In the genomic region with DNA sequence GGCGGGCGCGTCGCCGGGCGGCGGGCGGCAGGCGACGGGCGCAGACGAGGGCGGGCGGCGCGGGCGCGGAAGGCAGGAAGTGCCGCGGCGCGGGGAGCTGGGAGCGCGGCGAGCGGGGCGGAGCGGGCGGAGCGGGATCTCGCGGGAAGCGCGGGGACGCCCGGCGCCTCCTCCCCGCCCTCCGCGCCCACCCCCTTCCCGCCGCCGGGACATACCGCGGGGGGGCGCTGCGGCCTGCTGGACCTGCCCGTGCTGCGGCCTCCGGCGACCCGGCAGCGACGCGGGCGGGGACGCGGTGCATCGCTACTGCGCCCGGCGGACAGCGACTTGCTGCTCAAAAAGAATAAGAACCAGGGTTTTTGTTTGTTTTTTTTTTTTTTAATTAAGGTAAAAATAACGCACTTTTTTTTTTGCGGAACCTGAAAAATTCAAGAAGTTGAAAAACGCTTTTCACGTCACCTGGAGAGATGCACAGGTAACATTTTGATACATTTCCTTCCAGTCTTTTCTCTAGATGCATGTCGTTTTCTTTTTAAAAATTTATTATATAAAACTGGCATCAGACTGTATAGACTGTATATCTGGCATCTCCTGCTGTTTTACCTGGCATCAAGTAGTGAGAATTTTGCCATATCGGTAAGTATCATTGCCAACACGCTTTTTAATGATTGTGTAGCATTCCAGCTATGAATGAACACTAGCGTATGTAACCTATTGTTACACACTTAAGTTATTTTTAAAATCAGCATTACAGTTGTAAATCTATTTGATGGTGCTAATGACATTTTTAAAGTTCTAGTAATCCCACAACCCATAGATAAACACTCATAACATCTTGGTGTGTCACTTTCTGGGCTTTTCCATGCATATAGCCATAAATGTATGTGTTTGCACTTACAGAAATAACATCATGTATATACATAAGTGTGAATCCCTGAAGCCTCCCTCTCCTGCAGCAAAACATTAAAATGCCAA, we compare ENCODE assay signal across 1 cellular context.
TF ChIP-seq lines count a peak whose summit lies in the region.

TSS of gene CENPB (minus strand) at position 76 of the 975 bp plus-strand sequence. CDS start 257 bp downstream, outside the sequence.

TF ChIP-seq in HepG2, 621 proteins besides CTCF, POLR2A, EP300 and RAD21 (continued from another document and continues in another):
- TF ChIP-seq ZNF639 (CRISPR knock-in tag; conservative IDR thresholded peaks at IDR 0.05) (peak; percentile 69; the same call in 1 of the 2 replicates), KLF11 (CRISPR knock-in tag; IDR thresholded peaks at IDR 0.05) (no peak), PRPF4 (IDR thresholded peaks at IDR 0.05; ENCODE audit: low read depth, low read length, poor library complexity, severe bottlenecking) (no peak), ZBTB3 (CRISPR knock-in tag; IDR thresholded peaks at IDR 0.05; ENCODE audit: borderline replicate concordance, low read depth) (no peak), CHD4 (IDR thresholded peaks at IDR 0.05; ENCODE audit: borderline replicate concordance, low read length) (no peak), NR2F1 (CRISPR knock-in tag; IDR thresholded peaks at IDR 0.05) (no peak), GABPB1 (CRISPR knock-in tag; IDR thresholded peaks at IDR 0.05) (peak; percentile 68), PHB2 (IDR thresholded peaks at IDR 0.05; ENCODE audit: partially characterized antibody) (no peak), ZFP36L1 (CRISPR knock-in tag; IDR thresholded peaks at IDR 0.05) (no peak; the same call in 1 of the 2 replicates), IKZF4 (CRISPR knock-in tag; IDR thresholded peaks at IDR 0.05; ENCODE audit: borderline replicate concordance, low read depth, not compliant biosample characterization) (no peak), HOXA5 (CRISPR knock-in tag; IDR thresholded peaks at IDR 0.05) (no peak), ZNF781 (CRISPR knock-in tag; IDR thresholded peaks at IDR 0.05; ENCODE audit: borderline replicate concordance, not compliant biosample characterization) (no peak), AHDC1 (CRISPR knock-in tag; IDR thresholded peaks at IDR 0.05; ENCODE audit: borderline replicate concordance) (no peak), GLI4 (CRISPR knock-in tag; IDR thresholded peaks at IDR 0.05; ENCODE audit: borderline replicate concordance) (no peak), ZNF557 (CRISPR knock-in tag; IDR thresholded peaks at IDR 0.05) (no peak), RXRB (CRISPR knock-in tag; IDR thresholded peaks at IDR 0.05; ENCODE audit: borderline replicate concordance) (peak; percentile 62; the same call in 1 of the 2 replicates), SP1 (IDR thresholded peaks at IDR 0.05) (no peak), SP1 (CRISPR knock-in tag; IDR thresholded peaks at IDR 0.05) (peak; percentile 85), IRX3 (CRISPR knock-in tag; IDR thresholded peaks at IDR 0.05; ENCODE audit: borderline replicate concordance, low read depth) (no peak), SMARCE1 (IDR thresholded peaks at IDR 0.05; ENCODE audit: borderline replicate concordance) (no peak), TBX2 (CRISPR knock-in tag; IDR thresholded peaks at IDR 0.05; ENCODE audit: borderline replicate concordance) (no peak), ZNF496 (CRISPR knock-in tag; IDR thresholded peaks at IDR 0.05; ENCODE audit: insufficient replicate concordance) (no peak), HINFP (CRISPR knock-in tag; IDR thresholded peaks at IDR 0.05; ENCODE audit: low read depth) (no peak), ZSCAN21 (CRISPR knock-in tag; IDR thresholded peaks at IDR 0.05; ENCODE audit: borderline replicate concordance) (no peak), ISL2 (CRISPR knock-in tag; IDR thresholded peaks at IDR 0.05) (no peak)
- TF ChIP-seq, protein P1, sequence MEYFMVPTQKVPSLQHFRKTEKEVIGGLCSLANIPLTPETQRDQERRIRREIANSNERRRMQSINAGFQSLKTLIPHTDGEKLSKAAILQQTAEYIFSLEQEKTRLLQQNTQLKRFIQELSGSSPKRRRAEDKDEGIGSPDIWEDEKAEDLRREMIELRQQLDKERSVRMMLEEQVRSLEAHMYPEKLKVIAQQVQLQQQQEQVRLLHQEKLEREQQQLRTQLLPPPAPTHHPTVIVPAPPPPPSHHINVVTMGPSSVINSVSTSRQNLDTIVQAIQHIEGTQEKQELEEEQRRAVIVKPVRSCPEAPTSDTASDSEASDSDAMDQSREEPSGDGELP (IDR thresholded peaks at IDR 0.05; ENCODE audit: borderline replicate concordance, low read depth): no peak; the same call in 1 of the 2 replicates
- TF ChIP-seq, protein P2, sequence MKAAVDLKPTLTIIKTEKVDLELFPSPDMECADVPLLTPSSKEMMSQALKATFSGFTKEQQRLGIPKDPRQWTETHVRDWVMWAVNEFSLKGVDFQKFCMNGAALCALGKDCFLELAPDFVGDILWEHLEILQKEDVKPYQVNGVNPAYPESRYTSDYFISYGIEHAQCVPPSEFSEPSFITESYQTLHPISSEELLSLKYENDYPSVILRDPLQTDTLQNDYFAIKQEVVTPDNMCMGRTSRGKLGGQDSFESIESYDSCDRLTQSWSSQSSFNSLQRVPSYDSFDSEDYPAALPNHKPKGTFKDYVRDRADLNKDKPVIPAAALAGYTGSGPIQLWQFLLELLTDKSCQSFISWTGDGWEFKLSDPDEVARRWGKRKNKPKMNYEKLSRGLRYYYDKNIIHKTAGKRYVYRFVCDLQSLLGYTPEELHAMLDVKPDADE (CRISPR knock-in tag; IDR thresholded peaks at IDR 0.05): no peak
- TF ChIP-seq, protein P3, sequence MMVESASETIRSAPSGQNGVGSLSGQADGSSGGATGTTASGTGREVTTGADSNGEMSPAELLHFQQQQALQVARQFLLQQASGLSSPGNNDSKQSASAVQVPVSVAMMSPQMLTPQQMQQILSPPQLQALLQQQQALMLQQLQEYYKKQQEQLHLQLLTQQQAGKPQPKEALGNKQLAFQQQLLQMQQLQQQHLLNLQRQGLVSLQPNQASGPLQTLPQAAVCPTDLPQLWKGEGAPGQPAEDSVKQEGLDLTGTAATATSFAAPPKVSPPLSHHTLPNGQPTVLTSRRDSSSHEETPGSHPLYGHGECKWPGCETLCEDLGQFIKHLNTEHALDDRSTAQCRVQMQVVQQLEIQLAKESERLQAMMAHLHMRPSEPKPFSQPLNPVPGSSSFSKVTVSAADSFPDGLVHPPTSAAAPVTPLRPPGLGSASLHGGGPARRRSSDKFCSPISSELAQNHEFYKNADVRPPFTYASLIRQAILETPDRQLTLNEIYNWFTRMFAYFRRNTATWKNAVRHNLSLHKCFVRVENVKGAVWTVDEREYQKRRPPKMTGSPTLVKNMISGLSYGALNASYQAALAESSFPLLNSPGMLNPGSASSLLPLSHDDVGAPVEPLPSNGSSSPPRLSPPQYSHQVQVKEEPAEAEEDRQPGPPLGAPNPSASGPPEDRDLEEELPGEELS (CRISPR knock-in tag; IDR thresholded peaks at IDR 0.05): 0 out of 2 replicates have a peak, but pooled peaks have one; percentile 14
- TF ChIP-seq, protein P4, sequence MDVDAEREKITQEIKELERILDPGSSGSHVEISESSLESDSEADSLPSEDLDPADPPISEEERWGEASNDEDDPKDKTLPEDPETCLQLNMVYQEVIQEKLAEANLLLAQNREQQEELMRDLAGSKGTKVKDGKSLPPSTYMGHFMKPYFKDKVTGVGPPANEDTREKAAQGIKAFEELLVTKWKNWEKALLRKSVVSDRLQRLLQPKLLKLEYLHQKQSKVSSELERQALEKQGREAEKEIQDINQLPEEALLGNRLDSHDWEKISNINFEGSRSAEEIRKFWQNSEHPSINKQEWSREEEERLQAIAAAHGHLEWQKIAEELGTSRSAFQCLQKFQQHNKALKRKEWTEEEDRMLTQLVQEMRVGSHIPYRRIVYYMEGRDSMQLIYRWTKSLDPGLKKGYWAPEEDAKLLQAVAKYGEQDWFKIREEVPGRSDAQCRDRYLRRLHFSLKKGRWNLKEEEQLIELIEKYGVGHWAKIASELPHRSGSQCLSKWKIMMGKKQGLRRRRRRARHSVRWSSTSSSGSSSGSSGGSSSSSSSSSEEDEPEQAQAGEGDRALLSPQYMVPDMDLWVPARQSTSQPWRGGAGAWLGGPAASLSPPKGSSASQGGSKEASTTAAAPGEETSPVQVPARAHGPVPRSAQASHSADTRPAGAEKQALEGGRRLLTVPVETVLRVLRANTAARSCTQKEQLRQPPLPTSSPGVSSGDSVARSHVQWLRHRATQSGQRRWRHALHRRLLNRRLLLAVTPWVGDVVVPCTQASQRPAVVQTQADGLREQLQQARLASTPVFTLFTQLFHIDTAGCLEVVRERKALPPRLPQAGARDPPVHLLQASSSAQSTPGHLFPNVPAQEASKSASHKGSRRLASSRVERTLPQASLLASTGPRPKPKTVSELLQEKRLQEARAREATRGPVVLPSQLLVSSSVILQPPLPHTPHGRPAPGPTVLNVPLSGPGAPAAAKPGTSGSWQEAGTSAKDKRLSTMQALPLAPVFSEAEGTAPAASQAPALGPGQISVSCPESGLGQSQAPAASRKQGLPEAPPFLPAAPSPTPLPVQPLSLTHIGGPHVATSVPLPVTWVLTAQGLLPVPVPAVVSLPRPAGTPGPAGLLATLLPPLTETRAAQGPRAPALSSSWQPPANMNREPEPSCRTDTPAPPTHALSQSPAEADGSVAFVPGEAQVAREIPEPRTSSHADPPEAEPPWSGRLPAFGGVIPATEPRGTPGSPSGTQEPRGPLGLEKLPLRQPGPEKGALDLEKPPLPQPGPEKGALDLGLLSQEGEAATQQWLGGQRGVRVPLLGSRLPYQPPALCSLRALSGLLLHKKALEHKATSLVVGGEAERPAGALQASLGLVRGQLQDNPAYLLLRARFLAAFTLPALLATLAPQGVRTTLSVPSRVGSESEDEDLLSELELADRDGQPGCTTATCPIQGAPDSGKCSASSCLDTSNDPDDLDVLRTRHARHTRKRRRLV (CRISPR knock-in tag; IDR thresholded peaks at IDR 0.05): no peak
- TF ChIP-seq, protein P5, sequence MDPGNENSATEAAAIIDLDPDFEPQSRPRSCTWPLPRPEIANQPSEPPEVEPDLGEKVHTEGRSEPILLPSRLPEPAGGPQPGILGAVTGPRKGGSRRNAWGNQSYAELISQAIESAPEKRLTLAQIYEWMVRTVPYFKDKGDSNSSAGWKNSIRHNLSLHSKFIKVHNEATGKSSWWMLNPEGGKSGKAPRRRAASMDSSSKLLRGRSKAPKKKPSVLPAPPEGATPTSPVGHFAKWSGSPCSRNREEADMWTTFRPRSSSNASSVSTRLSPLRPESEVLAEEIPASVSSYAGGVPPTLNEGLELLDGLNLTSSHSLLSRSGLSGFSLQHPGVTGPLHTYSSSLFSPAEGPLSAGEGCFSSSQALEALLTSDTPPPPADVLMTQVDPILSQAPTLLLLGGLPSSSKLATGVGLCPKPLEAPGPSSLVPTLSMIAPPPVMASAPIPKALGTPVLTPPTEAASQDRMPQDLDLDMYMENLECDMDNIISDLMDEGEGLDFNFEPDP (CRISPR knock-in tag; conservative IDR thresholded peaks at IDR 0.05): no peak
